ENCODE assay signal across 8 cellular contexts in the genomic region with DNA sequence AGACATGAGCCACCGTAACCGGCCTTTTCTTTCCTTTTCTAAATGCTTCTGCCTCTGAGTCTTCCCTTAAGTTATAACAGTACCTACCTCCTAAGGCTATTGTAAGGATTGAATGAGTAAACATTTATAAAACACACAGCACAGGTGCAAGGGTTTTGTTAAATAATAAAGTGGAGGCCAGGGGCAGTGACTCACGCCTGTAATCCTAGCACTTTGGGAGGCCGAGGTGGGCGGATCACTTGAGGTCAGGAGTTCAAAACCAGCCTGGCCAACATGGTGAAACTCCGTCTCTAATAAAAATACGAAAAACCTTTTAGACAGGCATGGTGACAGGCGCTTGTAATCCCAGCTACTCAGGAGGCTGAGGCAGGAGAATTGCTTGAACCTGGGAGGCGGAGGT. TPM values are rescaled to one million over a fixed set of nuclear protein-coding genes. Genes with fewer than 3 reads are reported as not detected.
A peak's percentile ranks its signal among the peaks of the same experiment; 100 is the strongest.
DNase-seq lines count a peak whose midpoint lies in the region; ATAC-seq and TF ChIP-seq lines count a peak whose summit lies in the region.
"Not testable (repeated sequence)": the region's sequence is repeated elsewhere in the genome, so short reads cannot be mapped to it uniquely, and the experiment has no call there.

No MANE protein-coding gene starts in this region.

- intact Hi-C loops in mammary epithelial cell (cut with micrococcal nuclease), result not testable (repeated sequence)

- not testable (repeated sequence) for H3K9me3 Mint-ChIP-seq in HFFc6

- not testable (repeated sequence) for H3F3A ChIP-seq in smooth muscle cell (ENCODE audit: low read depth)

- not testable (repeated sequence) for H3K9ac ChIP-seq in mammary epithelial cell (ENCODE audit: insufficient read depth, low read length); smooth muscle cell (ENCODE audit: low read depth)

- H3K4me1 Mint-ChIP-seq in HFFc6 (ENCODE audit: low read depth), result peaks cover 50% of the 10 kb centered on the region

- dilution Hi-C loops in mammary epithelial cell (cut with HindIII; ENCODE audit: low sequenced_read_pairs), result not testable (repeated sequence)

- not testable (repeated sequence) for H3K36me3 Mint-ChIP-seq in HFFc6 (ENCODE audit: low read depth)

- H3K27me3 Mint-ChIP-seq in HFFc6 (ENCODE audit: insufficient read depth), result not testable (repeated sequence)

- BruUV-seq in mammary epithelial cell (replicated peaks; lab: Mats Ljungman, UMichigan), result not testable (repeated sequence)

- ATAC-seq in foreskin keratinocyte, result peak; percentile 82

- not testable (repeated sequence) for TF ChIP-seq CTCF in HFFc6 (IDR thresholded peaks at IDR 0.05); mammary epithelial cell (conservative IDR thresholded peaks at IDR 0.05 in 1 of 2, IDR thresholded peaks at IDR 0.05 in 1 of 2; ENCODE audit: extremely low read depth in 1 of 2, insufficient read depth in 1 of 2, low read depth in 1 of 2, low read length in 2 of 2); foreskin keratinocyte (conservative IDR thresholded peaks at IDR 0.05); smooth muscle cell (IDR thresholded peaks at IDR 0.05; ENCODE audit: borderline replicate concordance, insufficient read depth, poor library complexity, severe bottlenecking)

- not testable (repeated sequence) for H3K9me3 ChIP-seq in mammary epithelial cell (replicated peaks; ENCODE audit: insufficient read depth, low read length); smooth muscle cell (replicated peaks; ENCODE audit: low read depth)

- not testable (repeated sequence) for H3K36me3 ChIP-seq in mammary epithelial cell (ENCODE audit: insufficient read depth, low read length); smooth muscle cell (ENCODE audit: low read depth)

- H3K4me1 ChIP-seq in mammary epithelial cell (ENCODE audit: insufficient read depth, low read length); foreskin keratinocyte: not testable (repeated sequence)
- peaks cover 15% of the 10 kb centered on the region for H3K4me1 ChIP-seq in smooth muscle cell (ENCODE audit: low read depth)

- not testable (repeated sequence) for H3K4me3 ChIP-seq in mammary epithelial cell (replicated peaks in 1 of 3; ENCODE audit: insufficient read depth in 1 of 3, low read depth in 2 of 3, low read length in 3 of 3); smooth muscle cell

- CTCF ChIA-PET in mammary epithelial cell (lab: Charles Lee; ENCODE audit: low non-redundant PET), result not testable (repeated sequence)

- not testable (repeated sequence) for H3K79me2 ChIP-seq in mammary epithelial cell (ENCODE audit: insufficient read depth, low read length); smooth muscle cell (ENCODE audit: low read depth)

- peak overlapping the region; percentile 46; the same call in 1 of the 2 replicates for H3K4me3 Mint-ChIP-seq in HFFc6

- not testable (repeated sequence) for H3K4me2 ChIP-seq in mammary epithelial cell (ENCODE audit: insufficient read depth, low read depth, low read length); smooth muscle cell

- not testable (repeated sequence) for H4K20me1 ChIP-seq in mammary epithelial cell (ENCODE audit: insufficient read depth, low read length); smooth muscle cell (ENCODE audit: low read depth)

- not testable (repeated sequence) for H3K27me3 ChIP-seq in mammary epithelial cell (ENCODE audit: insufficient read depth, low read length); foreskin keratinocyte; smooth muscle cell (ENCODE audit: low read depth)

- peak overlapping the region; percentile 83 for H3K27ac Mint-ChIP-seq in HFFc6

- not testable (repeated sequence) for H2AFZ ChIP-seq in mammary epithelial cell (ENCODE audit: low read depth, low read length); smooth muscle cell (ENCODE audit: low read depth)

- peak; percentile 44 for DNase-seq in A172 (ENCODE audit: low spot score)
- peak; percentile 40 for DNase-seq in ELR (ENCODE audit: low read depth)
- DNase-seq in HFFc6; smooth muscle cell (lab: John Stamatoyannopoulos, UW; ENCODE audit: unreplicated experiment): not testable (repeated sequence)
- peak; percentile 24 for DNase-seq in NCI-H69 (lab: John Stamatoyannopoulos, UW)
- DNase-seq in SIG-M5 treated with dmso at 0.1 percent for 504 hours (lab: John Stamatoyannopoulos, UW; ENCODE audit: unreplicated experiment), result peak; percentile 11
- peak; percentile 51 for DNase-seq in mammary epithelial cell
- DNase-seq in foreskin keratinocyte, result peak in 1 of 2 donors; percentile 58

- H3K27ac ChIP-seq in mammary epithelial cell (ENCODE audit: insufficient read depth, low read depth, low read length); foreskin keratinocyte: not testable (repeated sequence)
- H3K27ac ChIP-seq in smooth muscle cell (ENCODE audit: low read depth), result peak overlapping the region; percentile 74

- in situ Hi-C loops in mammary epithelial cell (cut with MboI; ENCODE audit: low sequenced_read_pairs in 2 of 2), result not testable (repeated sequence)

- WGBS in mammary epithelial cell (ENCODE audit: low coverage, missing lambda C conversion rate), result 63% methylated on average over 9 of the region's 9 CpGs
- 57% methylated on average over 9 of the region's 9 CpGs for WGBS in smooth muscle cell (ENCODE audit: low lambda C conversion rate)

RNA-seq across cellular contexts. Expression of gene FBXO28, which starts 34.3 kb away (rescaled TPM):
- 45.2 and 46.7 TPM in 2 replicates for total RNA-seq in A172 (2014; rRNA removed; shearing (Covaris generic))
- total RNA-seq in HFFc6 (2021; fragmentation: NEBNext Ultra II Directional; extraction: Animal tissue kit (Norgen Biotek cat#: 25700)), result 10 to 100 TPM; 34.3 to 41.8 (median 39.2) TPM
- 10 to 100 TPM; 41.0 to 49.4 TPM for total RNA-seq in mammary epithelial cell
- polyA plus RNA-seq in mammary epithelial cell, result 17.3 TPM
- polyA minus RNA-seq in mammary epithelial cell, result 34.5 TPM
- total RNA-seq in foreskin keratinocyte, result 29.4 and 30.9 TPM in 2 replicates
- polyA plus RNA-seq in foreskin keratinocyte, result 8.2 and 8.4 TPM in 2 replicates
- 37.0 and 38.5 TPM in 2 replicates for total RNA-seq in smooth muscle cell
- 9.1 and 9.6 TPM in 2 replicates for polyA plus RNA-seq in smooth muscle cell
